ENCODE assay signal across 8 cellular contexts in the genomic region with DNA sequence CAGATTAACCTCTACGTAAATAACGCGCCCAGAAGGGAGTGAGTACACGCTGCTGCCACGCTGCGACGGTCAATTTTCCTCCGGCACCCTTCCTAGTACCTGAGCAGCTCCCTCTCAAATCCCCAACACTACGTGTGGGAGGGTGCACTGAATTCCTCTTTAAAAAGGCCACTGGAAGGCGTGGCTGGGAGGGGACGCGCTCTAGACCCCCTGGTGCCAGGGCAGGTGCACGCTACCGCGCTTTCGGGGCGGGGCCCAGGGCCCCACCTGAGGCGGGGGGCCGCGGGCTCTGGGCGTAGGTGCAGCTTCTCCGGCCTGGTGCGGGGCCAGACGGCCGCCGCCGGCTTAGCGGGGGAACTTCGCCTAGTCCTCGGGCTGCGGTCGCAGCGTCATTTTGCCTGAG. TPM values are rescaled to one million over a fixed set of nuclear protein-coding genes. Genes with fewer than 3 reads are reported as not detected.
DNase-seq lines count a peak whose midpoint lies in the region; ATAC-seq and TF ChIP-seq lines count a peak whose summit lies in the region.

No MANE protein-coding gene starts in this region.

- TF ChIP-seq POLR2A in GM18505 (IDR thresholded peaks at IDR 0.05; ENCODE audit: borderline replicate concordance, extremely low read depth, insufficient read depth, insufficient read length), result peak; percentile 38

- no peak for DNase-seq in AG04449 (ENCODE audit: low read depth, low spot score)
- DNase-seq in NCI-H187 treated with DMSO at 0.1 percent for 48 hours (lab: John Stamatoyannopoulos, UW), result peak; percentile 20
- peak in 1 of 2 donors; percentile 33 for DNase-seq in cardiac muscle cell (ENCODE audit: low read depth in 1 of 2, low spot score in 1 of 2)
- DNase-seq in trophoblast cell, result peak in 1 of 2 donors; percentile 47
- DNase-seq in GM03348 (ENCODE audit: low spot score), result no peak

- no peaks in the 10 kb centered on the region for H3K4me1 ChIP-seq in cardiac muscle cell (ENCODE audit: low read depth)
- H3K4me1 ChIP-seq in trophoblast cell (ENCODE audit: control insufficient read depth in 1 of 2, insufficient read depth in 2 of 2, low read length in 2 of 2), result peaks cover 0 to 6% of the 10 kb centered on the region in 2 experiments

- peaks cover 96% of the 10 kb centered on the region for H3K36me3 Mint-ChIP-seq in activated T-helper 17 cell treated with anti-CD3 and anti-CD28 coated beads, Interleukin-2, amount 50 U/mL, for 72 hours (ENCODE audit: low read depth)

- peak overlapping the region; percentile 94 for H3K4me3 Mint-ChIP-seq in activated T-helper 17 cell treated with anti-CD3 and anti-CD28 coated beads, Interleukin-2, amount 50 U/mL, for 72 hours

- peak overlapping the region; percentile 67 for H2BK5ac ChIP-seq in trophoblast cell (ENCODE audit: low read depth, low read length, poor library complexity)

- H3K23ac ChIP-seq in trophoblast cell (ENCODE audit: low read length), result no peak overlapping the region

- CTCF ChIA-PET in AG04449 (lab: Yijun Ruan, JAX), result interaction anchor here (0.7 to 1.7 kb wide), 4 partner anchors 12 to 107 kb away, joined by 3 to 5 read pairs (median 4); no protein-coding TSS in a partner anchor

- no peaks in the 10 kb centered on the region for H3K27me3 Mint-ChIP-seq in activated T-helper 17 cell treated with anti-CD3 and anti-CD28 coated beads, Interleukin-2, amount 50 U/mL, for 72 hours

- no peak overlapping the region for H3K4ac ChIP-seq in trophoblast cell (ENCODE audit: low read depth, low read length)

- H3K36me3 ChIP-seq in cardiac muscle cell (peaks cover 24% of the 10 kb centered on the region), trophoblast cell (ENCODE audit: control insufficient read depth in 1 of 2, insufficient read depth in 2 of 2, low read length in 2 of 2) (peaks cover 3 to 6% of the 10 kb centered on the region in 2 experiments)

- H4K91ac ChIP-seq in trophoblast cell (ENCODE audit: low read depth, low read length), result peak overlapping the region; percentile 77

- H2AFZ ChIP-seq in trophoblast cell (ENCODE audit: insufficient read depth, low read length, poor library complexity), result peak overlapping the region; percentile 61

- peak overlapping the region; percentile 94 for H3K27ac ChIP-seq in cardiac muscle cell
- peak overlapping the region; percentile 82 for H3K27ac ChIP-seq in trophoblast cell (ENCODE audit: low read depth, low read length)

- H3K4me1 Mint-ChIP-seq in activated T-helper 17 cell treated with anti-CD3 and anti-CD28 coated beads, Interleukin-2, amount 50 U/mL, for 72 hours, result peaks cover 35% of the 10 kb centered on the region

- H3K4me2 ChIP-seq in trophoblast cell (ENCODE audit: low read length), result peak overlapping the region; percentile 86

- H3K18ac ChIP-seq in trophoblast cell (ENCODE audit: low read length), result peak overlapping the region; percentile 71

- peak overlapping the region; percentile 61 for H4K12ac ChIP-seq in trophoblast cell (ENCODE audit: low read depth, low read length)

- H3K79me2 ChIP-seq in trophoblast cell (ENCODE audit: control insufficient read depth, insufficient read depth, low read length, poor library complexity), result peaks cover 11% of the 10 kb centered on the region

- no peaks in the 10 kb centered on the region for H3K9me3 ChIP-seq in cardiac muscle cell (ENCODE audit: low read depth)
- H3K9me3 ChIP-seq in trophoblast cell (ENCODE audit: insufficient read depth, low read depth, low read length), result peaks cover 3% of the 10 kb centered on the region

- no CpG with 5 or more reads among the region's 33 CpGs for WGBS in trophoblast cell (ENCODE audit: extremely low coverage, insufficient coverage, insufficient read length)

- peak overlapping the region; percentile 97 for H3K27ac Mint-ChIP-seq in activated T-helper 17 cell treated with anti-CD3 and anti-CD28 coated beads, Interleukin-2, amount 50 U/mL, for 72 hours

- H2BK12ac ChIP-seq in trophoblast cell (ENCODE audit: low read length), result no peak overlapping the region

- POLR2A ChIA-PET in AG04449 (lab: Yijun Ruan, JAX), result interaction anchor here (0.7 to 1.6 kb wide), 4 partner anchors 9 to 117 kb away, joined by 3 to 6 read pairs (median 3); no protein-coding TSS in a partner anchor

- H3K4me3 ChIP-seq in AG04449 (ENCODE audit: low read depth, low read length), result peak overlapping the region; percentile 78
- peak overlapping the region; percentile 49 for H3K4me3 ChIP-seq in cardiac muscle cell
- peak overlapping the region; percentile 89 for H3K4me3 ChIP-seq in trophoblast cell (ENCODE audit: low read depth, low read length)

- H3K27me3 ChIP-seq in cardiac muscle cell (no peaks in the 10 kb centered on the region), trophoblast cell (ENCODE audit: insufficient read depth, low read length) (no peaks in the 10 kb centered on the region)

- peak overlapping the region; percentile 67 for H3K14ac ChIP-seq in trophoblast cell (ENCODE audit: low read length)

- peak overlapping the region; percentile 20 for H2AK5ac ChIP-seq in trophoblast cell (ENCODE audit: low read length)

- H4K8ac ChIP-seq in trophoblast cell (ENCODE audit: low read depth, low read length), result peak overlapping the region; percentile 82

- peak; percentile 22 for ATAC-seq in GM18505 (IDR thresholded peaks at IDR 0.05; ENCODE audit: unreplicated experiment)
- ATAC-seq in HG02884 (IDR thresholded peaks at IDR 0.05; ENCODE audit: unreplicated experiment), result peak; percentile 13
- peak; percentile 8 for ATAC-seq in activated T-helper 17 cell treated with anti-CD3 and anti-CD28 coated beads, Interleukin-2, amount 50 U/mL, for 72 hours (replicated peaks)

- H2BK120ac ChIP-seq in trophoblast cell (ENCODE audit: insufficient read depth, low read length, poor library complexity), result peak overlapping the region; percentile 48

- H3K9ac ChIP-seq in trophoblast cell (ENCODE audit: low read length), result peak overlapping the region; percentile 77

- no peak for TF ChIP-seq CTCF in AG04449 (IDR thresholded peaks at IDR 0.05; ENCODE audit: insufficient read depth, low read length, missing control alignments)
- TF ChIP-seq CTCF in cardiac muscle cell (IDR thresholded peaks at IDR 0.05; ENCODE audit: low read depth, low read length), result no peak

- H3K9me3 Mint-ChIP-seq in activated T-helper 17 cell treated with anti-CD3 and anti-CD28 coated beads, Interleukin-2, amount 50 U/mL, for 72 hours, result no peaks in the 10 kb centered on the region

- peaks cover 11% of the 10 kb centered on the region for H3K79me1 ChIP-seq in trophoblast cell (ENCODE audit: low read length)

RNA-seq across cellular contexts. Expression of a gene that starts 0.7 kb away (rescaled TPM):
- total RNA-seq in activated T-helper 17 cell treated with anti-CD3 and anti-CD28 coated beads, Interleukin-2, amount 50 U/mL, for 72 hours, result 100 to 1,000 TPM; 104 to 170 TPM
- 12.6 and 88.8 TPM in 2 replicates for total RNA-seq in cardiac muscle cell
- 21.5 and 47.8 TPM in 2 replicates for polyA plus RNA-seq in cardiac muscle cell
- polyA plus RNA-seq in trophoblast cell (2013), result 27.7 and 28.0 TPM in 2 replicates

RNA-seq across cellular contexts. Expression of a gene that starts 33.4 kb away (rescaled TPM):
- total RNA-seq in activated T-helper 17 cell treated with anti-CD3 and anti-CD28 coated beads, Interleukin-2, amount 50 U/mL, for 72 hours, result 100 to 1,000 TPM; 406 to 520 TPM
- total RNA-seq in cardiac muscle cell, result 111 and 178 TPM in 2 replicates
- polyA plus RNA-seq in cardiac muscle cell, result 340 and 391 TPM in 2 replicates
- 152 and 159 TPM in 2 replicates for polyA plus RNA-seq in trophoblast cell (2013)
